Comparison of ENCODE assay signal across 6 cellular contexts in the genomic region with DNA sequence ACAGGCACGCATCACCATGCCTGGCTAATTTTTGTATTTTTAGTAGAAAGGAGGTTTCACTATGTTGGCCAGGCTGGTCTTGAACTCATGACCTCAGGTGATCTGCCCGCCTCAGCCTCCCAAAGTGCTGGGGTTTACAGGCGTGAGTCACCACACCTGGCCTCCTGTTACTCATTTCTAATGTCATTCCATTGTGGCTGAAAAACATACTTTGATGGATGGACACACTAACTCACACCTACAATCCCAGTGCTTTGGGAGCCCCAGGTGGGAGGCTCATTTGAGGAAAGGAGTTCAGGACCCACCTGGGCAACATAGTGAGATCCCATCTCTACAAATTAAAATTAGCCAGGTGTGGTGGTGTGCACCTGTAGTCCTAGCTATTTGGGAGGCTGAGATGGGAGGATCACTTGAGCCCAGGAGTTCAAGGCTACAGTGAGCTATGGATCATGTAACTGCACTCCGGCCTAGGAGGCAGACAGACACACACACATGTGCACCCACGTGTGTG. TPM values are rescaled to one million over a fixed set of nuclear protein-coding genes. Genes with fewer than 3 reads are reported as not detected.
"Had no signal": no experiment of that assay in that cellular context is flagged by ENCODE, and none has a peak within 500 bp of the region (broad histone marks: within the 10 kb centered on the region; RNA-seq: fewer than 3 reads in every experiment).

No MANE protein-coding gene starts in this region.

RNA-seq across cellular contexts. Expression of a gene that starts 14.9 kb away (rescaled TPM):
- total RNA-seq: activated CD8-positive, alpha-beta T cell treated with anti-CD3 and anti-CD28 coated beads, Interleukin-2, amount 10 ng/mL, durations not matched to agents 7 days and 5 days; aorta; Peyer's patch; SJSA1 had no signal
- polyA plus RNA-seq: aorta had no signal

RNA-seq across cellular contexts. Expression of a gene that starts 45.8 kb away (rescaled TPM):
- total RNA-seq: activated CD8-positive, alpha-beta T cell treated with anti-CD3 and anti-CD28 coated beads, Interleukin-2, amount 10 ng/mL, durations not matched to agents 7 days and 5 days; aorta; LHCN-M2; MCF 10A; SJSA1 had no signal
- polyA plus RNA-seq: aorta had no signal
